8 cellular contexts compared by ENCODE assay signal in genomic region chr6:151240861-151241642, GRCh38. TPM values are rescaled to one million over a fixed set of nuclear protein-coding genes. Genes with fewer than 3 reads are reported as not detected.
DNase-seq lines count a peak whose midpoint lies in the region; ATAC-seq and TF ChIP-seq lines count a peak whose summit lies in the region.

No MANE protein-coding gene starts in this region.

- WGBS in adrenal gland, 4 donors: 1 to 7% (median 1%) methylated on average over 2 to 63 of the region's 63 CpGs

- no peaks in the 10 kb centered on the region for H3K9me3 ChIP-seq in adrenal gland (replicated peaks in 1 of 3)
- no peaks in the 10 kb centered on the region for H3K9me3 ChIP-seq in parathyroid adenoma (ENCODE audit: control insufficient read depth, low read length)

- peak overlapping the region in 4 of 5 donors; percentile 60 to 81 (median 76) for H3K27ac ChIP-seq in adrenal gland
- H3K27ac ChIP-seq in parathyroid adenoma: no peak overlapping the region

- H3K36me3 ChIP-seq in adrenal gland (replicated peaks in 1 of 2): no peaks in the 10 kb centered on the region
- H3K36me3 ChIP-seq in parathyroid adenoma (ENCODE audit: control insufficient read depth, insufficient read depth, low read length): no peaks in the 10 kb centered on the region

- no peak overlapping the region for H3K9ac ChIP-seq in parathyroid adenoma

- DNase-seq in ELF-1 (ENCODE audit: low read depth, low spot score): peak; percentile 77
- peak; percentile 89 for DNase-seq in NCI-H146 (lab: John Stamatoyannopoulos, UW)
- peak in 6 of 7 donors; percentile 19 to 58 (median 26) for DNase-seq in adrenal gland
- peak; percentile 62 for DNase-seq in left cardiac atrium
- DNase-seq in GDM1 (lab: John Stamatoyannopoulos, UW): no peak
- no peak for DNase-seq in GM10266 (ENCODE audit: extremely low spot score)

- H2AFZ ChIP-seq in parathyroid adenoma: peak overlapping the region; percentile 52

- TF ChIP-seq POLR2A in adrenal gland (IDR thresholded peaks at IDR 0.05): peak in 1 of 2 donors; percentile 9

- peak; percentile 58 to 67 for ATAC-seq in left cardiac atrium
- ATAC-seq in HG02642 (IDR thresholded peaks at IDR 0.05; ENCODE audit: poor library complexity, unreplicated experiment): no peak

- H3K4me3 ChIP-seq in adrenal gland (peak overlapping the region in 2 of 4 donors; percentile 41 to 49), parathyroid adenoma (ENCODE audit: low read depth, low read length) (peak overlapping the region; percentile 39)

- peak overlapping the region; percentile 55 for H3K4me2 ChIP-seq in parathyroid adenoma (ENCODE audit: low read length)

- H3K27me3 ChIP-seq in adrenal gland (peaks cover 16% of the 10 kb centered on the region), parathyroid adenoma (ENCODE audit: control insufficient read depth, insufficient read depth, low read length) (no peaks in the 10 kb centered on the region)

- intact Hi-C loops in adrenal gland (cut with DNase I): no loop called here
- intact Hi-C loops in left cardiac atrium (cut with DNase I): loop anchor here in 1 of 2 donors (10.0 kb wide), 1 partner anchor 226 kb away; no protein-coding TSS in a partner anchor

- TF ChIP-seq CTCF in adrenal gland (IDR thresholded peaks at IDR 0.05): no peak
- no peak for TF ChIP-seq CTCF in parathyroid adenoma (IDR thresholded peaks at IDR 0.05)
- TF ChIP-seq CTCF in GM10266 (IDR thresholded peaks at IDR 0.05; ENCODE audit: control insufficient read depth, insufficient read depth, low read depth, missing control alignments): no peak

- no peaks in the 10 kb centered on the region for H3K79me2 ChIP-seq in parathyroid adenoma

- H3K4me1 ChIP-seq in adrenal gland (replicated peaks in 1 of 2) (no peaks in the 10 kb centered on the region), parathyroid adenoma (no peaks in the 10 kb centered on the region)

RNA-seq across cellular contexts. Expression of gene AKAP12, which starts 1.3 kb away (rescaled TPM):
- 10 to 100 TPM; 19.4 to 46.1 (median 27.2) TPM for total RNA-seq in adrenal gland
- polyA plus RNA-seq in adrenal gland: 10 to 100 TPM; 10.8 to 16.7 (median 15.2) TPM
- total RNA-seq in left cardiac atrium: 10 to 100 TPM; 44.9 to 60.1 TPM

Comparison
In these comparisons a context has a peak if more than half of its experiments do, and no peak if none do; other contexts are left out.
1. DNase-seq: peak in ELF-1 (single experiment), NCI-H146 (single experiment), adrenal gland (6 of 7) and left cardiac atrium (single experiment); none in GDM1 (single experiment) and GM10266 (single experiment).